Comparison of ENCODE assay signal across 2 cellular contexts in the genomic region with DNA sequence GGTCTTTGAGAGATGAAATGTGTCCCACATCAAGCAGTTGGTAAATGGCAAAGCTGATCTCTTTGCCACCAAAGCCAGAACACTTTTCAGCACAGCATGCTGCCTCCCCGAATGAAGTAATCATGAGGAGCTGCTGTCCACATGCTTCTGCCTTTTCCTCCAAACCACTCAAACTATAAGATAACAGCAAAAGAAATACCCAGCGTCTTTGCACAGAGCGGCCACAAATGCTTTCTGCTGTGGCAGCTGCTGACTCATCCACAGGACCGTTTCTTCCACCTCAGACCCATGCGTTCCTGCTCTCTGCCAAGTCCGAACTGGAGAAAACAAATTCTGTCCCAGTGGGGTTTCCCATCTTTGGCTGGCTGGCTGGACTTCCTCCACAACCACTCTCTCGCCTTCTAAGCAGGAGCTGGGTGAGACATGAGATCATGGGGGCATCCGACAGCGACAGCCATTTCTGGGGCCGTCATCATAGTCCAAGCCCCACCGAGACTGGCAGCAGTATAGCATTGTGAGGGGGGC.
TF ChIP-seq lines count a peak whose summit lies in the region.

No MANE protein-coding gene starts in this region.

TF ChIP-seq in GM12878, 131 proteins besides CTCF, POLR2A, EP300 and RAD21:
- TF ChIP-seq SREBF2 (IDR thresholded peaks at IDR 0.05; ENCODE audit: low read length) (no peak), NBN (IDR thresholded peaks at IDR 0.05) (no peak), MYC (IDR thresholded peaks at IDR 0.05; ENCODE audit: insufficient read depth, insufficient read length, insufficient replicate concordance, low read length, severe bottlenecking) (no peak), NFIC (IDR thresholded peaks at IDR 0.05; ENCODE audit: low read depth, low read length) (no peak), BRCA1 (IDR thresholded peaks at IDR 0.05; ENCODE audit: low read depth, low read length) (no peak), KAT2A (conservative IDR thresholded peaks at IDR 0.05; ENCODE audit: control insufficient read depth, low read depth, low read length) (no peak), DPF2 (IDR thresholded peaks at IDR 0.05) (no peak), NR2C1 (IDR thresholded peaks at IDR 0.05) (no peak), FOS (IDR thresholded peaks at IDR 0.05; ENCODE audit: borderline replicate concordance, extremely low read depth, insufficient read length) (no peak), RB1 (IDR thresholded peaks at IDR 0.05; ENCODE audit: borderline replicate concordance) (no peak), EGR1 (IDR thresholded peaks at IDR 0.05; ENCODE audit: borderline replicate concordance in 1 of 2, low read depth in 2 of 2, low read length in 2 of 2) (no peak)
- TF ChIP-seq, protein P1, sequence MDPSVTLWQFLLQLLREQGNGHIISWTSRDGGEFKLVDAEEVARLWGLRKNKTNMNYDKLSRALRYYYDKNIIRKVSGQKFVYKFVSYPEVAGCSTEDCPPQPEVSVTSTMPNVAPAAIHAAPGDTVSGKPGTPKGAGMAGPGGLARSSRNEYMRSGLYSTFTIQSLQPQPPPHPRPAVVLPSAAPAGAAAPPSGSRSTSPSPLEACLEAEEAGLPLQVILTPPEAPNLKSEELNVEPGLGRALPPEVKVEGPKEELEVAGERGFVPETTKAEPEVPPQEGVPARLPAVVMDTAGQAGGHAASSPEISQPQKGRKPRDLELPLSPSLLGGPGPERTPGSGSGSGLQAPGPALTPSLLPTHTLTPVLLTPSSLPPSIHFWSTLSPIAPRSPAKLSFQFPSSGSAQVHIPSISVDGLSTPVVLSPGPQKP (IDR thresholded peaks at IDR 0.05; ENCODE audit: low read depth, low read length): no peak

TF ChIP-seq in WTC11, 78 proteins besides CTCF, POLR2A, EP300 and RAD21:
- TF ChIP-seq, protein P2, sequence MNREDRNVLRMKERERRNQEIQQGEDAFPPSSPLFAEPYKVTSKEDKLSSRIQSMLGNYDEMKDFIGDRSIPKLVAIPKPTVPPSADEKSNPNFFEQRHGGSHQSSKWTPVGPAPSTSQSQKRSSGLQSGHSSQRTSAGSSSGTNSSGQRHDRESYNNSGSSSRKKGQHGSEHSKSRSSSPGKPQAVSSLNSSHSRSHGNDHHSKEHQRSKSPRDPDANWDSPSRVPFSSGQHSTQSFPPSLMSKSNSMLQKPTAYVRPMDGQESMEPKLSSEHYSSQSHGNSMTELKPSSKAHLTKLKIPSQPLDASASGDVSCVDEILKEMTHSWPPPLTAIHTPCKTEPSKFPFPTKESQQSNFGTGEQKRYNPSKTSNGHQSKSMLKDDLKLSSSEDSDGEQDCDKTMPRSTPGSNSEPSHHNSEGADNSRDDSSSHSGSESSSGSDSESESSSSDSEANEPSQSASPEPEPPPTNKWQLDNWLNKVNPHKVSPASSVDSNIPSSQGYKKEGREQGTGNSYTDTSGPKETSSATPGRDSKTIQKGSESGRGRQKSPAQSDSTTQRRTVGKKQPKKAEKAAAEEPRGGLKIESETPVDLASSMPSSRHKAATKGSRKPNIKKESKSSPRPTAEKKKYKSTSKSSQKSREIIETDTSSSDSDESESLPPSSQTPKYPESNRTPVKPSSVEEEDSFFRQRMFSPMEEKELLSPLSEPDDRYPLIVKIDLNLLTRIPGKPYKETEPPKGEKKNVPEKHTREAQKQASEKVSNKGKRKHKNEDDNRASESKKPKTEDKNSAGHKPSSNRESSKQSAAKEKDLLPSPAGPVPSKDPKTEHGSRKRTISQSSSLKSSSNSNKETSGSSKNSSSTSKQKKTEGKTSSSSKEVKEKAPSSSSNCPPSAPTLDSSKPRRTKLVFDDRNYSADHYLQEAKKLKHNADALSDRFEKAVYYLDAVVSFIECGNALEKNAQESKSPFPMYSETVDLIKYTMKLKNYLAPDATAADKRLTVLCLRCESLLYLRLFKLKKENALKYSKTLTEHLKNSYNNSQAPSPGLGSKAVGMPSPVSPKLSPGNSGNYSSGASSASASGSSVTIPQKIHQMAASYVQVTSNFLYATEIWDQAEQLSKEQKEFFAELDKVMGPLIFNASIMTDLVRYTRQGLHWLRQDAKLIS (CRISPR knock-in tag; IDR thresholded peaks at IDR 0.05; ENCODE audit: borderline replicate concordance): no peak
TF ChIP-seq in WTC11: peak in this region for 0.
